Comparison of ENCODE assay signal across 8 cellular contexts in genomic region chr18:63366270-63366990, GRCh38. TPM values are rescaled to one million over a fixed set of nuclear protein-coding genes. Genes with fewer than 3 reads are reported as not detected.
DNase-seq lines count a peak whose midpoint lies in the region; ATAC-seq and TF ChIP-seq lines count a peak whose summit lies in the region.

No MANE protein-coding gene starts in this region.

- H3K36me3 ChIP-seq in GM06990 (ENCODE audit: control insufficient read depth, insufficient read depth, low read length) = no peaks in the 10 kb centered on the region; the same call in 1 of the 2 replicates
- H3K36me3 ChIP-seq in H7 (replicated peaks; ENCODE audit: control insufficient read depth, insufficient read depth, low read length) = peaks cover 7% of the 10 kb centered on the region
- H3K36me3 ChIP-seq in MG63 = peaks cover 23% of the 10 kb centered on the region

- H3K4me3 ChIP-seq in GM06990 (replicated peaks; ENCODE audit: low read depth, low read length) = peak overlapping the region; percentile 74
- peak overlapping the region; percentile 86 for H3K4me3 ChIP-seq in H7 (ENCODE audit: insufficient read depth, low read depth, low read length)
- H3K4me3 ChIP-seq in MG63 = peak overlapping the region; percentile 78

- no peaks in the 10 kb centered on the region for H3K9me3 ChIP-seq in MG63

- DNase-seq in GM06990 (ENCODE audit: extremely low read depth, insufficient read length) = peak; percentile 50
- DNase-seq in H7 = peak; percentile 82
- peak; percentile 78 for DNase-seq in MG63
- peak; percentile 18 to 22 for DNase-seq in central memory CD8-positive, alpha-beta T cell (ENCODE audit: low spot score in 2 of 2)
- peak; percentile 85 for DNase-seq in kidney tubule cell (ENCODE audit: low spot score)
- DNase-seq in stimulated activated CD4-positive, alpha-beta T cell treated with anti-CD3 and anti-CD28 coated beads, Interleukin-1b, Interleukin-23, amount 100 ng/mL, for 48 hours = peak; percentile 77
- no peak for DNase-seq in OCI-M2 (lab: John Stamatoyannopoulos, UW; ENCODE audit: unreplicated experiment)

- peak overlapping the region; percentile 92 for H3K4me3 Mint-ChIP-seq in central memory CD8-positive, alpha-beta T cell

- H3K36me3 Mint-ChIP-seq in central memory CD8-positive, alpha-beta T cell (ENCODE audit: insufficient read depth) = peaks cover 16% of the 10 kb centered on the region

- H3K9me3 Mint-ChIP-seq in central memory CD8-positive, alpha-beta T cell = no peaks in the 10 kb centered on the region

- H3K27ac Mint-ChIP-seq in central memory CD8-positive, alpha-beta T cell (ENCODE audit: low read depth) = peak overlapping the region; percentile 72

- TF ChIP-seq CTCF in GM06990 (IDR thresholded peaks at IDR 0.05; ENCODE audit: insufficient read depth, low read length, poor library complexity, severe bottlenecking) = no peak

- ATAC-seq in activated CD4-positive, CD25-positive, alpha-beta regulatory T cell treated with anti-CD3 and anti-CD28 coated beads, Interleukin-2, amount 50 U/mL, for 24 hours = peak; percentile 65 to 66
- peak; percentile 47 for ATAC-seq in central memory CD8-positive, alpha-beta T cell (replicated peaks; ENCODE audit: extremely low read depth, poor library complexity, severe bottlenecking)

- no peaks in the 10 kb centered on the region for H3K27me3 ChIP-seq in GM06990 (replicated peaks; ENCODE audit: control insufficient read depth, insufficient read depth, low read length)
- H3K27me3 ChIP-seq in H7 (ENCODE audit: control insufficient read depth, insufficient read depth, low read length) = no peaks in the 10 kb centered on the region
- H3K27me3 ChIP-seq in MG63 = no peaks in the 10 kb centered on the region

- peaks cover 36% of the 10 kb centered on the region for H3K4me1 Mint-ChIP-seq in central memory CD8-positive, alpha-beta T cell

- H3K27me3 Mint-ChIP-seq in central memory CD8-positive, alpha-beta T cell = no peaks in the 10 kb centered on the region

RNA-seq across cellular contexts. Expression of gene KDSR, which starts 0.6 kb away (rescaled TPM):
- total RNA-seq in H7 (2014; rRNA removed; shearing (Covaris generic)) = 21.1 and 23.9 TPM in 2 replicates
- 17.5 and 23.7 TPM in 2 replicates for total RNA-seq in MG63 (2014; rRNA removed; shearing (Covaris generic); ENCODE audit: low replicate concordance)

RNA-seq across cellular contexts. Expression of gene BCL2, which starts 46.9 kb away (rescaled TPM):
- 0.81 and 1.8 TPM in 2 replicates for total RNA-seq in H7 (2014; rRNA removed; shearing (Covaris generic))
- 3.0 and 5.4 TPM in 2 replicates for total RNA-seq in MG63 (2014; rRNA removed; shearing (Covaris generic); ENCODE audit: low replicate concordance)

RNA-seq across cellular contexts. Expression of gene VPS4B, which starts 55.8 kb away (rescaled TPM):
- 24.5 and 31.6 TPM in 2 replicates for total RNA-seq in H7 (2014; rRNA removed; shearing (Covaris generic))
- total RNA-seq in MG63 (2014; rRNA removed; shearing (Covaris generic); ENCODE audit: low replicate concordance) = 28.9 and 43.9 TPM in 2 replicates
